In genomic region chr1:75757210-75757609, GRCh38 we compare ENCODE assay signal across 3 cellular contexts. TPM values are rescaled to one million over a fixed set of nuclear protein-coding genes. Genes with fewer than 3 reads are reported as not detected.
"Had no signal": no experiment of that assay in that cellular context is flagged by ENCODE, and none has a peak within 500 bp of the region (broad histone marks: within the 10 kb centered on the region; RNA-seq: fewer than 3 reads in every experiment).

No MANE protein-coding gene starts in this region.

RNA-seq across cellular contexts. Expression of gene MSH4, which starts 39.5 kb away (rescaled TPM):
- total RNA-seq: ascending aorta, body of pancreas had no signal
- polyA plus RNA-seq: cardiac muscle cell had no signal
